ENCODE assay signal across 2 cellular contexts in genomic region chr6:41457303-41457670, GRCh38.
TF ChIP-seq lines count a peak whose summit lies in the region.

No MANE protein-coding gene starts in this region.

TF ChIP-seq in HepG2, 621 proteins besides CTCF, POLR2A, EP300 and RAD21 (continued from another document):
- TF ChIP-seq MAFF (IDR thresholded peaks at IDR 0.05; ENCODE audit: low read depth, low read length) (peak; percentile 55), IKZF4 (CRISPR knock-in tag; IDR thresholded peaks at IDR 0.05; ENCODE audit: borderline replicate concordance, low read depth, not compliant biosample characterization) (no peak), TCF7 (IDR thresholded peaks at IDR 0.05; ENCODE audit: low read depth) (no peak), MAFK (conservative IDR thresholded peaks at IDR 0.05 in 1 of 2, IDR thresholded peaks at IDR 0.05 in 1 of 2; ENCODE audit: low read length in 2 of 2) (peak; percentile 66 to 70)

TF ChIP-seq in K562, 482 proteins besides CTCF, POLR2A, EP300 and RAD21 (continued from another document):
- TF ChIP-seq, protein P1, sequence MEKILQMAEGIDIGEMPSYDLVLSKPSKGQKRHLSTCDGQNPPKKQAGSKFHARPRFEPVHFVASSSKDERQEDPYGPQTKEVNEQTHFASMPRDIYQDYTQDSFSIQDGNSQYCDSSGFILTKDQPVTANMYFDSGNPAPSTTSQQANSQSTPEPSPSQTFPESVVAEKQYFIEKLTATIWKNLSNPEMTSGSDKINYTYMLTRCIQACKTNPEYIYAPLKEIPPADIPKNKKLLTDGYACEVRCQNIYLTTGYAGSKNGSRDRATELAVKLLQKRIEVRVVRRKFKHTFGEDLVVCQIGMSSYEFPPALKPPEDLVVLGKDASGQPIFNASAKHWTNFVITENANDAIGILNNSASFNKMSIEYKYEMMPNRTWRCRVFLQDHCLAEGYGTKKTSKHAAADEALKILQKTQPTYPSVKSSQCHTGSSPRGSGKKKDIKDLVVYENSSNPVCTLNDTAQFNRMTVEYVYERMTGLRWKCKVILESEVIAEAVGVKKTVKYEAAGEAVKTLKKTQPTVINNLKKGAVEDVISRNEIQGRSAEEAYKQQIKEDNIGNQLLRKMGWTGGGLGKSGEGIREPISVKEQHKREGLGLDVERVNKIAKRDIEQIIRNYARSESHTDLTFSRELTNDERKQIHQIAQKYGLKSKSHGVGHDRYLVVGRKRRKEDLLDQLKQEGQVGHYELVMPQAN (IDR thresholded peaks at IDR 0.05; ENCODE audit: borderline replicate concordance), result no peak
- TF ChIP-seq ZNF316 (IDR thresholded peaks at IDR 0.05), result 0 out of 2 replicates have a peak, but pooled peaks have one; percentile 32
- TF ChIP-seq, protein P2, sequence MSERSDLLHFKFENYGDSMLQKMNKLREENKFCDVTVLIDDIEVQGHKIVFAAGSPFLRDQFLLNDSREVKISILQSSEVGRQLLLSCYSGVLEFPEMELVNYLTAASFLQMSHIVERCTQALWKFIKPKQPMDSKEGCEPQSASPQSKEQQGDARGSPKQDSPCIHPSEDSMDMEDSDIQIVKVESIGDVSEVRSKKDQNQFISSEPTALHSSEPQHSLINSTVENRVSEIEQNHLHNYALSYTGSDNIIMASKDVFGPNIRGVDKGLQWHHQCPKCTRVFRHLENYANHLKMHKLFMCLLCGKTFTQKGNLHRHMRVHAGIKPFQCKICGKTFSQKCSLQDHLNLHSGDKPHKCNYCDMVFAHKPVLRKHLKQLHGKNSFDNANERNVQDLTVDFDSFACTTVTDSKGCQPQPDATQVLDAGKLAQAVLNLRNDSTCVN (CRISPR knock-in tag; IDR thresholded peaks at IDR 0.05), result no peak
